In genomic region chr11:2699185-2699530, GRCh38 we compare ENCODE assay signal across 2 cellular contexts.
A peak's percentile ranks its signal among the peaks of the same experiment; 100 is the strongest.
TF ChIP-seq lines count a peak whose summit lies in the region.

No MANE protein-coding gene starts in this region.

TF ChIP-seq in K562, 482 proteins besides CTCF, POLR2A, EP300 and RAD21 (continued from another document and continues in another):
- TF ChIP-seq CBX1 (IDR thresholded peaks at IDR 0.05; ENCODE audit: low read depth) (no peak), KLF13 (tag; IDR thresholded peaks at IDR 0.05; ENCODE audit: borderline replicate concordance, low read depth) (no peak), FIP1L1 (IDR thresholded peaks at IDR 0.05; ENCODE audit: low read depth, low read length, poor library complexity, severe bottlenecking) (no peak), MYNN (IDR thresholded peaks at IDR 0.05) (no peak), MYNN (CRISPR knock-in tag; IDR thresholded peaks at IDR 0.05) (no peak), ZNF79 (CRISPR knock-in tag; IDR thresholded peaks at IDR 0.05; ENCODE audit: low read depth) (no peak), FOXK2 (conservative IDR thresholded peaks at IDR 0.05 in 1 of 2, IDR thresholded peaks at IDR 0.05 in 1 of 2; ENCODE audit: low read depth in 2 of 2) (no peak), GATAD2A (IDR thresholded peaks at IDR 0.05) (no peak), ZBTB5 (IDR thresholded peaks at IDR 0.05) (no peak), JUN (IDR thresholded peaks at IDR 0.05; ENCODE audit: borderline replicate concordance, low read depth, low read length) (no peak), JUN (CRISPR knock-in tag; IDR thresholded peaks at IDR 0.05; ENCODE audit: borderline replicate concordance) (no peak), ZC3H11A (IDR thresholded peaks at IDR 0.05; ENCODE audit: low read depth, low read length) (no peak), BCL6 (CRISPR knock-in tag; IDR thresholded peaks at IDR 0.05) (no peak), ZBTB40 (IDR thresholded peaks at IDR 0.05) (peak; percentile 11; the same call in 1 of the 2 replicates), ZBTB40 (CRISPR knock-in tag; IDR thresholded peaks at IDR 0.05) (no peak), SMAD2 (IDR thresholded peaks at IDR 0.05; ENCODE audit: low read depth, low read length) (no peak), KDM4B (IDR thresholded peaks at IDR 0.05; ENCODE audit: borderline replicate concordance in 2 of 2, low read depth in 1 of 2) (no peak), ZNF583 (CRISPR knock-in tag; IDR thresholded peaks at IDR 0.05) (no peak), ZNF174 (CRISPR knock-in tag; IDR thresholded peaks at IDR 0.05) (no peak), PURB (CRISPR knock-in tag; IDR thresholded peaks at IDR 0.05; ENCODE audit: low read depth) (no peak)

TF ChIP-seq in liver, 16 proteins besides CTCF, POLR2A, EP300 and RAD21 (continued from another document):
- no peak for TF ChIP-seq ZBTB33 (IDR thresholded peaks at IDR 0.05)
